In the genomic region with DNA sequence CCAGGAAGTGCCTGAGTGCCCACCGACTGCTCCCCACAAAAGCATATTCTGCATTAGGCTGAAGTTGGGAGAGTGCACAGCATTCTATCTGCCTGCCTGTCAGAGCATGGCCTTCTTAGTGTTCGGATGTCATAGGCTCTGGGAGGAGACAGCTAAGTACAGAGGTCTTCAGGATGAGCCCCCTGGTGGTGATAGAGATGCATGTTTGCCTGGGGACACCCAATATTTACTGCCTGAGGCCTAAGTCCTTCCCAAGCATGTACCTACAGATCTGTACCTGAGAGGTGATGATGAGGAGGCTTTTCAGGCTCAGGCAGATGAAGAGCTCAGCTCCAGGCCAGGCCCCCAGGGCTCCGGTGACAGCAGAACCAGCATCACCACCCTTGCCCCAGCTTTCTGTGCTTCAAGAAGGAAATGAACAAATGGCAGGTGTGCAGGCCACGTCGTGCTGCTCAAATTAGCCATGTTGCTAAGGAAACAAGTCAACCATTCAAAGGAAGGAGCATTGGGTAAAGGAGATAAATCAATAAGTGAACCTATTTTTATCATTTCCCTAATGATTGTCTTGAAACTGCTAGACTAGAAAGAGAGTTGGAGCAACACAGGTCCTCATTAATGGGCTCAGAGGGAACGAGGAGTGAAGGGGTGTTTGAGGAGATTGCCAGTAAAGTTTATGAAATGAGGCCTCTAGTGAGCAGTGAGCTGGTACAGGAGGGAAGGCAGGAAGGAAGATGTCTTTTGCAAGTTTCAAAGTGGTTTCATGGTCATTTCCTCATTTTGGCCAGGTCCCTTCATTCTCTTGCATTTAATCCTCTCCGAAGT, we compare ENCODE assay signal across 8 cellular contexts. TPM values are rescaled to one million over a fixed set of nuclear protein-coding genes. Genes with fewer than 3 reads are reported as not detected.
DNase-seq lines count a peak whose midpoint lies in the region; ATAC-seq, FAIRE-seq and TF ChIP-seq lines count a peak whose summit lies in the region.

No MANE protein-coding gene starts in this region.

- H3K9ac ChIP-seq in astrocyte (ENCODE audit: low read length): no peak overlapping the region

- ATAC-seq in GM18909 (IDR thresholded peaks at IDR 0.05; ENCODE audit: poor library complexity, unreplicated experiment) (peak; percentile 66), HG02970 (IDR thresholded peaks at IDR 0.05; ENCODE audit: low FRiP score, unreplicated experiment) (peak; percentile 53)

- H3K4me3 ChIP-seq in astrocyte (ENCODE audit: insufficient read depth, low read depth, low read length): no peak overlapping the region

- TF ChIP-seq CTCF in D721Med (IDR thresholded peaks at IDR 0.05; ENCODE audit: insufficient read depth, missing control alignments) (peak; percentile 51), astrocyte (IDR thresholded peaks at IDR 0.05; ENCODE audit: insufficient read depth, low read depth, low read length) (peak; percentile 23)

- no peaks in the 10 kb centered on the region for H3K4me1 ChIP-seq in astrocyte (ENCODE audit: insufficient read depth, low read length)

- peaks cover 4% of the 10 kb centered on the region for H3K9me3 Mint-ChIP-seq in astrocyte (ENCODE audit: unreplicated experiment)

- H3K27ac Mint-ChIP-seq in astrocyte (ENCODE audit: unreplicated experiment): peak overlapping the region; percentile 94

- no peaks in the 10 kb centered on the region for H4K20me1 ChIP-seq in astrocyte (ENCODE audit: insufficient read depth, low read length)

- H3K27me3 Mint-ChIP-seq in astrocyte (ENCODE audit: low read depth, unreplicated experiment): peaks cover 15% of the 10 kb centered on the region

- H3K4me2 ChIP-seq in astrocyte (ENCODE audit: low read length): no peak overlapping the region

- no peak overlapping the region for H2AFZ ChIP-seq in astrocyte (ENCODE audit: low read depth, low read length)

- DNase-seq in D721Med (ENCODE audit: insufficient read length, low spot score) (no peak), NCI-H1436 treated with DMSO at 0.1 percent for 48 hours (lab: John Stamatoyannopoulos, UW) (peak; percentile 35), astrocyte (ENCODE audit: low read depth) (no peak), pons (ENCODE audit: low spot score) (peak; percentile 24), occipital lobe (lab: John Stamatoyannopoulos, UW) (no peak), cerebellum (ENCODE audit: low spot score) (no peak)

- H3K27me3 ChIP-seq in astrocyte (ENCODE audit: insufficient read depth, low read length): no peaks in the 10 kb centered on the region

- no peaks in the 10 kb centered on the region for H3K9me3 ChIP-seq in astrocyte (ENCODE audit: insufficient read depth, low read depth, low read length)

- no peak overlapping the region for H3K27ac ChIP-seq in astrocyte (ENCODE audit: low read depth, low read length)

- H3K79me2 ChIP-seq in astrocyte (ENCODE audit: insufficient read depth, low read length): no peaks in the 10 kb centered on the region

- peaks cover 19% of the 10 kb centered on the region for H3K4me1 Mint-ChIP-seq in astrocyte (ENCODE audit: low read depth, unreplicated experiment)

- H3K36me3 Mint-ChIP-seq in astrocyte (ENCODE audit: low read depth, unreplicated experiment): no peaks in the 10 kb centered on the region

- no peaks in the 10 kb centered on the region for H3K36me3 ChIP-seq in astrocyte (ENCODE audit: insufficient read depth, low read length)

- FAIRE-seq in D721Med (lab: Jason Lieb, UNC) (peak; percentile 69), astrocyte (lab: Jason Lieb, UNC) (no peak)

- peak overlapping the region; percentile 42 for H3K4me3 Mint-ChIP-seq in astrocyte (ENCODE audit: unreplicated experiment)

RNA-seq across cellular contexts. Expression of gene CACNA1E, which starts 21.2 kb away (rescaled TPM):
- total RNA-seq in astrocyte: 0.07 and 0.14 TPM in 2 replicates
- total RNA-seq in occipital lobe: 77.4 TPM
- total RNA-seq in cerebellum: 51.2 TPM

Comparison
In these comparisons a context has a peak if more than half of its experiments do, and no peak if none do; other contexts are left out.
1. DNase-seq: peak in NCI-H1436 treated with DMSO at 0.1 percent for 48 hours (single experiment) and pons (single experiment); none in D721Med (single experiment), astrocyte (single experiment), occipital lobe (single experiment) and cerebellum (single experiment).
2. RNA of gene CACNA1E, which starts 21.2 kb away (total RNA-seq): 77.4 TPM in occipital lobe (single experiment) and 51.2 TPM in cerebellum (single experiment); 0.07 to 0.14 TPM in astrocyte; every median in the first group is over 10 times any median in the second.